8 cellular contexts compared by ENCODE assay signal in genomic region chr16:30395992-30396560, GRCh38. TPM values are rescaled to one million over a fixed set of nuclear protein-coding genes. Genes with fewer than 3 reads are reported as not detected.
DNase-seq lines count a peak whose midpoint lies in the region; ATAC-seq and TF ChIP-seq lines count a peak whose summit lies in the region.

No MANE protein-coding gene starts in this region.

- peak overlapping the region in 1 of 2 donors; percentile 70 for H3K27ac Mint-ChIP-seq in effector memory CD8-positive, alpha-beta T cell
- H3K27ac Mint-ChIP-seq in osteocyte (ENCODE audit: unreplicated experiment) = peak overlapping the region; percentile 76

- DNase-seq in NCI-H1105 treated with DMSO at 0.1 percent for 48 hours (lab: John Stamatoyannopoulos, UW) = peak; percentile 20
- no peak for DNase-seq in NCI-H1105 (lab: John Stamatoyannopoulos, UW)
- DNase-seq in effector memory CD8-positive, alpha-beta T cell = no peak
- DNase-seq in osteocyte (ENCODE audit: extremely low spot score, unreplicated experiment) = no peak
- DNase-seq in GM20000 (ENCODE audit: low spot score) = no peak
- DNase-seq in activated CD4-positive, alpha-beta T cell treated with anti-CD3 and anti-CD28 coated beads, Interleukin-2, amount 50 U/mL, for 4 hours = no peak

- H3K4me3 Mint-ChIP-seq in effector memory CD8-positive, alpha-beta T cell = peak overlapping the region; percentile 67 to 83
- H3K4me3 Mint-ChIP-seq in osteocyte (ENCODE audit: unreplicated experiment) = peak overlapping the region; percentile 82

- TF ChIP-seq CTCF in OCI-LY1 (IDR thresholded peaks at IDR 0.05; ENCODE audit: low read length) (no peak), osteocyte (IDR thresholded peaks at IDR 0.05) (no peak), GM20000 (IDR thresholded peaks at IDR 0.05; ENCODE audit: extremely low read depth, missing control alignments) (no peak)

- H3K27ac ChIP-seq in OCI-LY1 (ENCODE audit: low read depth, low read length, poor library complexity, severe bottlenecking) = no peak overlapping the region

- H3K36me3 ChIP-seq in OCI-LY1 (ENCODE audit: insufficient read depth, low read length) = peaks cover 30% of the 10 kb centered on the region

- H3K27me3 ChIP-seq in OCI-LY1 (ENCODE audit: insufficient read depth, low read length) = no peaks in the 10 kb centered on the region

- H3F3A ChIP-seq in OCI-LY1 (ENCODE audit: insufficient read depth, low read length) = no peaks in the 10 kb centered on the region

- no peak overlapping the region for H2AFZ ChIP-seq in OCI-LY1 (ENCODE audit: low read length)

- H3K4me1 ChIP-seq in OCI-LY1 (ENCODE audit: insufficient read depth, low read length, severe bottlenecking) = peaks cover 35% of the 10 kb centered on the region

- H3K4me2 ChIP-seq in OCI-LY1 (ENCODE audit: low read length) = peak overlapping the region; percentile 90

- peak overlapping the region; percentile 87 for H3K4me3 ChIP-seq in OCI-LY1 (ENCODE audit: low read depth, low read length, poor library complexity, severe bottlenecking)

- no peaks in the 10 kb centered on the region for H3K79me2 ChIP-seq in OCI-LY1 (ENCODE audit: insufficient read depth, low read length)

- H3K9me3 ChIP-seq in OCI-LY1 (ENCODE audit: low read length) = no peaks in the 10 kb centered on the region

- H3K27me3 Mint-ChIP-seq in effector memory CD8-positive, alpha-beta T cell = no peaks in the 10 kb centered on the region
- H3K27me3 Mint-ChIP-seq in osteocyte (ENCODE audit: unreplicated experiment) = no peaks in the 10 kb centered on the region

- no peak for ATAC-seq in effector memory CD8-positive, alpha-beta T cell (replicated peaks)
- no peak for ATAC-seq in HG03097 (IDR thresholded peaks at IDR 0.05; ENCODE audit: low FRiP score, unreplicated experiment)

- H3K4me1 Mint-ChIP-seq in effector memory CD8-positive, alpha-beta T cell (ENCODE audit: low read depth in 2 of 2) = peaks cover 29 to 33% of the 10 kb centered on the region in 2 donors
- H3K4me1 Mint-ChIP-seq in osteocyte (ENCODE audit: unreplicated experiment) = peaks cover 32% of the 10 kb centered on the region

- peaks cover 14% of the 10 kb centered on the region for H3K36me3 Mint-ChIP-seq in effector memory CD8-positive, alpha-beta T cell (ENCODE audit: insufficient read depth)
- no peaks in the 10 kb centered on the region for H3K36me3 Mint-ChIP-seq in osteocyte (ENCODE audit: unreplicated experiment)

- H3K9ac ChIP-seq in OCI-LY1 (ENCODE audit: low read length) = peak overlapping the region; percentile 84

- no peaks in the 10 kb centered on the region for H4K20me1 ChIP-seq in OCI-LY1 (ENCODE audit: insufficient read depth, low read length)

- no peaks in the 10 kb centered on the region for H3K9me2 ChIP-seq in OCI-LY1 (ENCODE audit: low read depth, low read length)

- no peaks in the 10 kb centered on the region for H3K9me3 Mint-ChIP-seq in effector memory CD8-positive, alpha-beta T cell
- H3K9me3 Mint-ChIP-seq in osteocyte (ENCODE audit: unreplicated experiment) = no peaks in the 10 kb centered on the region

RNA-seq across cellular contexts. Expression of gene ZNF48, which starts 0.9 kb away (rescaled TPM):
- total RNA-seq in osteocyte = 12.7 and 13.2 TPM in 2 replicates

RNA-seq across cellular contexts. Expression of gene ZNF771, which starts 11.3 kb away (rescaled TPM):
- 12.6 and 12.7 TPM in 2 replicates for total RNA-seq in osteocyte

RNA-seq across cellular contexts. Expression of gene SEPTIN1, which starts 13.7 kb away (rescaled TPM):
- 1.5 and 2.0 TPM in 2 replicates for total RNA-seq in osteocyte

RNA-seq across cellular contexts. Expression of gene MYL11, which starts 21.5 kb away (rescaled TPM):
- total RNA-seq in osteocyte = not detected in 2 replicates

RNA-seq across cellular contexts. Expression of gene TBC1D10B, which starts 25.8 kb away (rescaled TPM):
- total RNA-seq in osteocyte = 47.0 and 49.0 TPM in 2 replicates
